In the genomic region with DNA sequence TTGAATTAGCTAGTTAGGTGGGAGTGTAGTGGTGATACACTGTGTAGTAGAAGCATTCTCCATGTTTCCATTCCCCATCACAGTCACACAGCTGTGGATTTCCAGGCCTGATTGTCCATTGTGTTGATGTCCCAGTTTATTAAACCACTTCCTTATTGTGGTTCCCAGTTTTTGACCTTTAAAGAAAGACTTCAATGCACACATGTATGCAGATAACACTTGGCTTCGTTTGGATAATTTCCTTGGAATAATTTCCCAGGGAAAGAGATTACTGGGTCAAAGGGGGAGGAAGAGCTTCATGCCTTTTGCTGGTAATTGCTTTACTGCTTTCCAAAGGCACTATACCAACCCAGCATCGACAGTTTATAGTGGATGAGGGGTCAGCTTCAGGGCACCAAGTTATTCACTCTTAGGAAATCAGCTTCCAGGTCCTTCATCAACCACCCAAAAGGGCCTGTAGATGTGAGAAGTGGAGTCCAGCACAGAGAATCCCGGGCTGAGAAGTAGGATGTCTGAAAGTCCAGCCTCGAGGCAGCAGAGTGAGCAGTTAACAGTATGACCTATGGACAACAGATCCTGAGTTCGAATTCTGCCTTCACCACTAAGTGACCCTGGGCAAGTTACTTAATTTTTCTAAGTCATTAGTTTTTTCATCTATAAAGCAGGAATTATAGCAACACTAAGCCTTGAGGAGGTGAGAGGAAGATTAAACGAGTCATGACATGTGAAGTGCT, we compare ENCODE assay signal across 10 cellular contexts. TPM values are rescaled to one million over a fixed set of nuclear protein-coding genes. Genes with fewer than 3 reads are reported as not detected.
DNase-seq lines count a peak whose midpoint lies in the region; ATAC-seq, FAIRE-seq and TF ChIP-seq lines count a peak whose summit lies in the region.
"Had no signal": no experiment of that assay in that cellular context is flagged by ENCODE, and none has a peak within 500 bp of the region (broad histone marks: within the 10 kb centered on the region; RNA-seq: fewer than 3 reads in every experiment).

No MANE protein-coding gene starts in this region.

- POLR2A ChIA-PET in T-cell (lab: Charles Lee), result interaction anchor here (0.5 to 1.2 kb wide), 8 partner anchors 15 to 115 kb away, joined by 3 to 9 read pairs (median 4); partner anchors contain the start of gene TOP2A (in 1 of the 2)

- peaks cover 29% of the 10 kb centered on the region for H3K4me1 ChIP-seq in foreskin keratinocyte
- H3K4me1 ChIP-seq: HAP-1 had no signal

- H3K4me3 Mint-ChIP-seq in Calu3 (ENCODE audit: low read depth, unreplicated experiment) (peak overlapping the region; percentile 2), T-cell (peak overlapping the region in 1 of 3 donors; percentile 69)

- no peak for FAIRE-seq in frontal cortex (lab: Jason Lieb, UNC)

- CTCF ChIA-PET in Calu3 (lab: Charles Lee) (interaction anchor here (0.5 to 68.2 kb wide), 97 partner anchors 10 to 1157 kb away, joined by 3 to 4142 read pairs (median 5); partner anchors contain the start of genes CCR7, CSF3, GJD3 and IGFBP4), T-cell (lab: Charles Lee) (interaction anchor here (0.5 to 3.9 kb wide), 51 partner anchors 8 to 333 kb away, joined by 3 to 54 read pairs (median 5); partner anchors contain the start of genes IGFBP4 (in 1 of the 2), SMARCE1 (in 1 of the 2) and TOP2A (in 1 of the 2))

- intact Hi-C loops in Calu3 (cut with micrococcal nuclease; ENCODE audit: unreplicated experiment), result loop anchor here (1.0 to 5.0 kb wide), 9 partner anchors 28 to 230 kb away; partner anchors contain the start of gene TOP2A

- H3K27ac ChIP-seq in foreskin keratinocyte, result peak overlapping the region; percentile 55

- H3K27me3 Mint-ChIP-seq in Calu3 (ENCODE audit: unreplicated experiment), result peaks cover 62% of the 10 kb centered on the region
- no peaks in the 10 kb centered on the region for H3K27me3 Mint-ChIP-seq in T-cell

- no peaks in the 10 kb centered on the region for H3K9me3 Mint-ChIP-seq in Calu3 (ENCODE audit: low read depth, unreplicated experiment)
- no peaks in the 10 kb centered on the region for H3K9me3 Mint-ChIP-seq in T-cell

- no peaks in the 10 kb centered on the region for H3K27me3 ChIP-seq in foreskin keratinocyte

- BruUV-seq in Calu3 (replicated peaks; lab: Mats Ljungman, UMichigan), result no TSS peak

- ATAC-seq in T-cell (replicated peaks in 1 of 4) (no peak), foreskin keratinocyte (no peak), HG02970 (IDR thresholded peaks at IDR 0.05; ENCODE audit: low FRiP score, unreplicated experiment) (no peak), GM18861 (IDR thresholded peaks at IDR 0.05; ENCODE audit: unreplicated experiment) (no peak)

- H3K27ac Mint-ChIP-seq in Calu3 (ENCODE audit: unreplicated experiment) (peak overlapping the region; percentile 39), T-cell (peak overlapping the region; percentile 90 to 94)

- TF ChIP-seq CTCF in Calu3 (IDR thresholded peaks at IDR 0.05; ENCODE audit: unreplicated experiment), result no peak
- TF ChIP-seq CTCF in foreskin keratinocyte (conservative IDR thresholded peaks at IDR 0.05), result no peak

- H3K36me3 Mint-ChIP-seq in Calu3 (ENCODE audit: insufficient read depth, unreplicated experiment) (peaks cover 5% of the 10 kb centered on the region), T-cell (no peaks in the 10 kb centered on the region)

- peaks cover 24% of the 10 kb centered on the region for H3K4me1 Mint-ChIP-seq in Calu3 (ENCODE audit: low read depth, unreplicated experiment)
- H3K4me1 Mint-ChIP-seq in T-cell, result peaks cover 81 to 93% (median 82%) of the 10 kb centered on the region in 3 donors

- no peak for DNase-seq in Calu3
- DNase-seq in T-cell, result peak in 1 of 34 experiments; percentile 12
- DNase-seq in foreskin keratinocyte, result no peak
- peak; percentile 78 for DNase-seq in pulmonary artery endothelial cell (ENCODE audit: low read depth, low spot score)
- DNase-seq in frontal cortex (ENCODE audit: low spot score in 2 of 2), result no peak
- DNase-seq in SKM-1 treated with dmso at 0.1 percent for 144 hours (lab: John Stamatoyannopoulos, UW; ENCODE audit: unreplicated experiment), result no peak

RNA-seq across cellular contexts. Expression of gene TNS4, which starts 31.3 kb away (rescaled TPM):
- total RNA-seq in Calu3 (2022), result 0.21 and 0.44 TPM in 2 replicates
- total RNA-seq in T-cell, result 1 to 10 TPM in 2 of 5 donors, under 1 TPM in 3; 0.55 to 3.7 (median 0.66) TPM
- 285 and 352 TPM in 2 replicates for total RNA-seq in foreskin keratinocyte
- 271 and 305 TPM in 2 replicates for polyA plus RNA-seq in foreskin keratinocyte
- total RNA-seq in pulmonary artery endothelial cell, result 0.04 TPM in 1 of 2 replicates, not detected in the other
- total RNA-seq in frontal cortex, result not detected
- total RNA-seq: G401 had no signal

RNA-seq across cellular contexts. Expression of gene CCR7, which starts 32.6 kb away (rescaled TPM):
- total RNA-seq in Calu3 (2022) (not detected in 2 replicates), T-cell (100 to 1,000 TPM; 173 to 438 (median 340) TPM), foreskin keratinocyte (not detected in 2 replicates), pulmonary artery endothelial cell (not detected in 2 replicates), frontal cortex (not detected)
- not detected in 2 replicates for polyA plus RNA-seq in foreskin keratinocyte
- total RNA-seq: G401 had no signal

Comparison
In these comparisons a context has a peak if more than half of its experiments do, and no peak if none do; other contexts are left out.
1. RNA of gene TNS4, which starts 31.3 kb away (total RNA-seq): 285 to 352 TPM in foreskin keratinocyte; 0.55 to 3.7 TPM in T-cell, 0.21 to 0.44 TPM in Calu3, 0.04 TPM in pulmonary artery endothelial cell and not detected in frontal cortex (single experiment); every median in the first group is over 10 times any median in the second.
2. RNA of gene CCR7, which starts 32.6 kb away (total RNA-seq): 173 to 438 TPM in T-cell; not detected in Calu3, not detected in foreskin keratinocyte, not detected in pulmonary artery endothelial cell and not detected in frontal cortex (single experiment); every median in the first group is over 100 times any median in the second.